1 cellular context compared by ENCODE assay signal in the genomic region with DNA sequence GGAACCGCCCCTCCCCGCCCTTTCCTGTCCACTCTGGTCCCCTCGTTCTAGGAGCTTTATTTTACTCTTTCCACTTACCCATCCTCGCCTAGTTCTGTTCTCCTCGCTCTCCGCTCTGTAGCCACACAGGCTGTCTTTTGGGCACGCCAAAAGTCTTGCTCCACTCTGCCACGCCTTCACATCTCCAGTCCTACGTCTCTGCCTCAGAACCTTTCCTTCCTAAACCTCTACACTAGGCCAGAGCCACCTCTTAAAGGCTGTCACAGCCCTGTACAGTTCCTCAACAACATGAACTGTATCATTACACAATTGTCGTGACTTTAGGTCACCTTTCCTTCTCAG.
TF ChIP-seq lines count a peak whose summit lies in the region.

No MANE protein-coding gene starts in this region.

TF ChIP-seq in K562, 482 proteins besides CTCF, POLR2A, EP300 and RAD21 (continued from another document and continues in another):
- TF ChIP-seq NFIC (IDR thresholded peaks at IDR 0.05) (no peak), KHSRP (IDR thresholded peaks at IDR 0.05) (no peak), BMI1 (IDR thresholded peaks at IDR 0.05; ENCODE audit: low read length) (no peak), YY1 (IDR thresholded peaks at IDR 0.05; ENCODE audit: borderline replicate concordance in 1 of 3, control insufficient read depth in 1 of 3, extremely low read depth in 1 of 3, insufficient read depth in 3 of 3, insufficient read length in 1 of 3, insufficient replicate concordance in 2 of 3, low read depth in 1 of 3, low read length in 2 of 3) (no peak), NCOA4 (IDR thresholded peaks at IDR 0.05; ENCODE audit: partially characterized antibody) (no peak), CXXC5 (CRISPR knock-in tag; IDR thresholded peaks at IDR 0.05) (no peak), PHF20 (IDR thresholded peaks at IDR 0.05; ENCODE audit: partially characterized antibody) (peak; percentile 83), DIDO1 (tag; IDR thresholded peaks at IDR 0.05; ENCODE audit: low read depth) (no peak), GATAD2B (IDR thresholded peaks at IDR 0.05; ENCODE audit: borderline replicate concordance) (no peak), HSF4 (CRISPR knock-in tag; IDR thresholded peaks at IDR 0.05; ENCODE audit: borderline replicate concordance) (no peak), TBL1XR1 (IDR thresholded peaks at IDR 0.05; ENCODE audit: low read length in 2 of 2) (no peak), MAFG (tag; conservative IDR thresholded peaks at IDR 0.05) (no peak), ZNF239 (CRISPR knock-in tag; IDR thresholded peaks at IDR 0.05) (no peak), MEF2D (tag; conservative IDR thresholded peaks at IDR 0.05; ENCODE audit: low read depth) (no peak), CREM (IDR thresholded peaks at IDR 0.05; ENCODE audit: low read depth) (no peak), LEF1 (IDR thresholded peaks at IDR 0.05) (peak; percentile 40; the same call in 1 of the 2 replicates), JUN (IDR thresholded peaks at IDR 0.05; ENCODE audit: borderline replicate concordance, low read depth, low read length) (no peak), JUN (CRISPR knock-in tag; IDR thresholded peaks at IDR 0.05; ENCODE audit: borderline replicate concordance) (no peak; the same call in 1 of the 2 replicates), SMARCE1 (IDR thresholded peaks at IDR 0.05) (0 out of 2 replicates have a peak, but pooled peaks have one; percentile 31), ZNF23 (CRISPR knock-in tag; IDR thresholded peaks at IDR 0.05) (no peak), MCM5 (IDR thresholded peaks at IDR 0.05; ENCODE audit: low read depth) (no peak), U2AF1 (optimal IDR thresholded peaks at IDR 0.05; ENCODE audit: low read depth, low read length) (no peak), POLR2AphosphoS5 (IDR thresholded peaks at IDR 0.05; ENCODE audit: control insufficient read depth, insufficient read depth, low read depth, low read length) (no peak), PRMT5 (CRISPR knock-in tag; IDR thresholded peaks at IDR 0.05) (no peak), SAFB (IDR thresholded peaks at IDR 0.05; ENCODE audit: borderline replicate concordance, low read depth, low read length) (no peak), NCOA2 (IDR thresholded peaks at IDR 0.05; ENCODE audit: partially characterized antibody in 2 of 2) (no peak), ARNT (IDR thresholded peaks at IDR 0.05) (0 out of 4 replicates have a peak, but pooled peaks of 1 of the 2 experiments have one; percentile 57), PRPF4 (IDR thresholded peaks at IDR 0.05; ENCODE audit: insufficient read depth, low read depth, low read length, poor library complexity, severe bottlenecking) (no peak), JUNB (CRISPR knock-in tag; conservative IDR thresholded peaks at IDR 0.05) (no peak), MAZ (CRISPR knock-in tag; conservative IDR thresholded peaks at IDR 0.05 in 1 of 2, IDR thresholded peaks at IDR 0.05 in 1 of 2) (no peak), ELF1 (tag; IDR thresholded peaks at IDR 0.05) (peak; percentile 5; the same call in 1 of the 2 replicates), ZNF282 (CRISPR knock-in tag; IDR thresholded peaks at IDR 0.05) (no peak), ZNF699 (CRISPR knock-in tag; IDR thresholded peaks at IDR 0.05; ENCODE audit: insufficient replicate concordance) (no peak), SMAD2 (IDR thresholded peaks at IDR 0.05; ENCODE audit: low read depth, low read length) (no peak), BRD9 (IDR thresholded peaks at IDR 0.05; ENCODE audit: low read depth, partially characterized antibody) (no peak), SAP30 (IDR thresholded peaks at IDR 0.05; ENCODE audit: borderline replicate concordance, insufficient read depth, low read depth, low read length, poor library complexity, severe bottlenecking) (no peak)
- TF ChIP-seq, protein P1, sequence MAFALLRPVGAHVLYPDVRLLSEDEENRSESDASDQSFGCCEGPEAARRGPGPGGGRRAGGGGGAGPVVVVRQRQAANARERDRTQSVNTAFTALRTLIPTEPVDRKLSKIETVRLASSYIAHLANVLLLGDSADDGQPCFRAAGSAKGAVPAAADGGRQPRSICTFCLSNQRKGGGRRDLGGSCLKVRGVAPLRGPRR (CRISPR knock-in tag; IDR thresholded peaks at IDR 0.05), result no peak
- TF ChIP-seq, protein P2, sequence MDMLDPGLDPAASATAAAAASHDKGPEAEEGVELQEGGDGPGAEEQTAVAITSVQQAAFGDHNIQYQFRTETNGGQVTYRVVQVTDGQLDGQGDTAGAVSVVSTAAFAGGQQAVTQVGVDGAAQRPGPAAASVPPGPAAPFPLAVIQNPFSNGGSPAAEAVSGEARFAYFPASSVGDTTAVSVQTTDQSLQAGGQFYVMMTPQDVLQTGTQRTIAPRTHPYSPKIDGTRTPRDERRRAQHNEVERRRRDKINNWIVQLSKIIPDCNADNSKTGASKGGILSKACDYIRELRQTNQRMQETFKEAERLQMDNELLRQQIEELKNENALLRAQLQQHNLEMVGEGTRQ (CRISPR knock-in tag; IDR thresholded peaks at IDR 0.05), result no peak
- TF ChIP-seq, protein P3, sequence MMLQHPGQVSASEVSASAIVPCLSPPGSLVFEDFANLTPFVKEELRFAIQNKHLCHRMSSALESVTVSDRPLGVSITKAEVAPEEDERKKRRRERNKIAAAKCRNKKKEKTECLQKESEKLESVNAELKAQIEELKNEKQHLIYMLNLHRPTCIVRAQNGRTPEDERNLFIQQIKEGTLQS (IDR thresholded peaks at IDR 0.05), result no peak
- TF ChIP-seq, protein P3 (CRISPR knock-in tag; conservative IDR thresholded peaks at IDR 0.05), result no peak
- TF ChIP-seq, protein P4, sequence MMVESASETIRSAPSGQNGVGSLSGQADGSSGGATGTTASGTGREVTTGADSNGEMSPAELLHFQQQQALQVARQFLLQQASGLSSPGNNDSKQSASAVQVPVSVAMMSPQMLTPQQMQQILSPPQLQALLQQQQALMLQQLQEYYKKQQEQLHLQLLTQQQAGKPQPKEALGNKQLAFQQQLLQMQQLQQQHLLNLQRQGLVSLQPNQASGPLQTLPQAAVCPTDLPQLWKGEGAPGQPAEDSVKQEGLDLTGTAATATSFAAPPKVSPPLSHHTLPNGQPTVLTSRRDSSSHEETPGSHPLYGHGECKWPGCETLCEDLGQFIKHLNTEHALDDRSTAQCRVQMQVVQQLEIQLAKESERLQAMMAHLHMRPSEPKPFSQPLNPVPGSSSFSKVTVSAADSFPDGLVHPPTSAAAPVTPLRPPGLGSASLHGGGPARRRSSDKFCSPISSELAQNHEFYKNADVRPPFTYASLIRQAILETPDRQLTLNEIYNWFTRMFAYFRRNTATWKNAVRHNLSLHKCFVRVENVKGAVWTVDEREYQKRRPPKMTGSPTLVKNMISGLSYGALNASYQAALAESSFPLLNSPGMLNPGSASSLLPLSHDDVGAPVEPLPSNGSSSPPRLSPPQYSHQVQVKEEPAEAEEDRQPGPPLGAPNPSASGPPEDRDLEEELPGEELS (CRISPR knock-in tag; IDR thresholded peaks at IDR 0.05; ENCODE audit: borderline replicate concordance), result no peak
- TF ChIP-seq, protein P5, sequence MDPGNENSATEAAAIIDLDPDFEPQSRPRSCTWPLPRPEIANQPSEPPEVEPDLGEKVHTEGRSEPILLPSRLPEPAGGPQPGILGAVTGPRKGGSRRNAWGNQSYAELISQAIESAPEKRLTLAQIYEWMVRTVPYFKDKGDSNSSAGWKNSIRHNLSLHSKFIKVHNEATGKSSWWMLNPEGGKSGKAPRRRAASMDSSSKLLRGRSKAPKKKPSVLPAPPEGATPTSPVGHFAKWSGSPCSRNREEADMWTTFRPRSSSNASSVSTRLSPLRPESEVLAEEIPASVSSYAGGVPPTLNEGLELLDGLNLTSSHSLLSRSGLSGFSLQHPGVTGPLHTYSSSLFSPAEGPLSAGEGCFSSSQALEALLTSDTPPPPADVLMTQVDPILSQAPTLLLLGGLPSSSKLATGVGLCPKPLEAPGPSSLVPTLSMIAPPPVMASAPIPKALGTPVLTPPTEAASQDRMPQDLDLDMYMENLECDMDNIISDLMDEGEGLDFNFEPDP (CRISPR knock-in tag; IDR thresholded peaks at IDR 0.05), result no peak
- TF ChIP-seq, protein P6, sequence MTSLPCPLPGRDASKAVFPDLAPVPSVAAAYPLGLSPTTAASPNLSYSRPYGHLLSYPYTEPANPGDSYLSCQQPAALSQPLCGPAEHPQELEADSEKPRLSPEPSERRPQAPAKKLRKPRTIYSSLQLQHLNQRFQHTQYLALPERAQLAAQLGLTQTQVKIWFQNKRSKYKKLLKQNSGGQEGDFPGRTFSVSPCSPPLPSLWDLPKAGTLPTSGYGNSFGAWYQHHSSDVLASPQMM (CRISPR knock-in tag; IDR thresholded peaks at IDR 0.05), result no peak
- TF ChIP-seq, protein P7, sequence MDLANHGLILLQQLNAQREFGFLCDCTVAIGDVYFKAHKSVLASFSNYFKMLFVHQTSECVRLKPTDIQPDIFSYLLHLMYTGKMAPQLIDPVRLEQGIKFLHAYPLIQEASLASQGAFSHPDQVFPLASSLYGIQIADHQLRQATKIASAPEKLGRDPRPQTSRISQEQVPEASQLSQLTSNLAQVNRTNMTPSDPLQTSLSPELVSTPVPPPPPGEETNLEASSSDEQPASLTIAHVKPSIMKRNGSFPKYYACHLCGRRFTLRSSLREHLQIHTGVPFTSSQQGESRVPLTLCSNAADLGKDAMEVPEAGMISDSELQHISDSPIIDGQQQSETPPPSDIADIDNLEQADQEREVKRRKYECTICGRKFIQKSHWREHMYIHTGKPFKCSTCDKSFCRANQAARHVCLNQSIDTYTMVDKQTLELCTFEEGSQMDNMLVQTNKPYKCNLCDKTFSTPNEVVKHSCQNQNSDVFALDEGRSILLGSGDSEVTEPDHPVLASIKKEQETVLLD (IDR thresholded peaks at IDR 0.05), result 0 out of 2 replicates have a peak, but pooled peaks have one; percentile 20
- TF ChIP-seq, protein P8, sequence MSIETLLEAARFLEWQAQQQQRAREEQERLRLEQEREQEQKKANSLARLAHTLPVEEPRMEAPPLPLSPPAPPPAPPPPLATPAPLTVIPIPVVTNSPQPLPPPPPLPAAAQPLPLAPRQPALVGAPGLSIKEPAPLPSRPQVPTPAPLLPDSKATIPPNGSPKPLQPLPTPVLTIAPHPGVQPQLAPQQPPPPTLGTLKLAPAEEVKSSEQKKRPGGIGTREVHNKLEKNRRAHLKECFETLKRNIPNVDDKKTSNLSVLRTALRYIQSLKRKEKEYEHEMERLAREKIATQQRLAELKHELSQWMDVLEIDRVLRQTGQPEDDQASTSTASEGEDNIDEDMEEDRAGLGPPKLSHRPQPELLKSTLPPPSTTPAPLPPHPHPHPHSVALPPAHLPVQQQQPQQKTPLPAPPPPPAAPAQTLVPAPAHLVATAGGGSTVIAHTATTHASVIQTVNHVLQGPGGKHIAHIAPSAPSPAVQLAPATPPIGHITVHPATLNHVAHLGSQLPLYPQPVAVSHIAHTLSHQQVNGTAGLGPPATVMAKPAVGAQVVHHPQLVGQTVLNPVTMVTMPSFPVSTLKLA (conservative IDR thresholded peaks at IDR 0.05), result no peak
- TF ChIP-seq, protein P9, sequence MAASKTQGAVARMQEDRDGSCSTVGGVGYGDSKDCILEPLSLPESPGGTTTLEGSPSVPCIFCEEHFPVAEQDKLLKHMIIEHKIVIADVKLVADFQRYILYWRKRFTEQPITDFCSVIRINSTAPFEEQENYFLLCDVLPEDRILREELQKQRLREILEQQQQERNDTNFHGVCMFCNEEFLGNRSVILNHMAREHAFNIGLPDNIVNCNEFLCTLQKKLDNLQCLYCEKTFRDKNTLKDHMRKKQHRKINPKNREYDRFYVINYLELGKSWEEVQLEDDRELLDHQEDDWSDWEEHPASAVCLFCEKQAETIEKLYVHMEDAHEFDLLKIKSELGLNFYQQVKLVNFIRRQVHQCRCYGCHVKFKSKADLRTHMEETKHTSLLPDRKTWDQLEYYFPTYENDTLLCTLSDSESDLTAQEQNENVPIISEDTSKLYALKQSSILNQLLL (CRISPR knock-in tag; IDR thresholded peaks at IDR 0.05; ENCODE audit: borderline replicate concordance), result no peak
- TF ChIP-seq, protein P10, sequence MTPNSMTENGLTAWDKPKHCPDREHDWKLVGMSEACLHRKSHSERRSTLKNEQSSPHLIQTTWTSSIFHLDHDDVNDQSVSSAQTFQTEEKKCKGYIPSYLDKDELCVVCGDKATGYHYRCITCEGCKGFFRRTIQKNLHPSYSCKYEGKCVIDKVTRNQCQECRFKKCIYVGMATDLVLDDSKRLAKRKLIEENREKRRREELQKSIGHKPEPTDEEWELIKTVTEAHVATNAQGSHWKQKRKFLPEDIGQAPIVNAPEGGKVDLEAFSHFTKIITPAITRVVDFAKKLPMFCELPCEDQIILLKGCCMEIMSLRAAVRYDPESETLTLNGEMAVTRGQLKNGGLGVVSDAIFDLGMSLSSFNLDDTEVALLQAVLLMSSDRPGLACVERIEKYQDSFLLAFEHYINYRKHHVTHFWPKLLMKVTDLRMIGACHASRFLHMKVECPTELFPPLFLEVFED (CRISPR knock-in tag; conservative IDR thresholded peaks at IDR 0.05), result 0 out of 2 replicates have a peak, but pooled peaks have one; percentile 41
- TF ChIP-seq, protein P11, sequence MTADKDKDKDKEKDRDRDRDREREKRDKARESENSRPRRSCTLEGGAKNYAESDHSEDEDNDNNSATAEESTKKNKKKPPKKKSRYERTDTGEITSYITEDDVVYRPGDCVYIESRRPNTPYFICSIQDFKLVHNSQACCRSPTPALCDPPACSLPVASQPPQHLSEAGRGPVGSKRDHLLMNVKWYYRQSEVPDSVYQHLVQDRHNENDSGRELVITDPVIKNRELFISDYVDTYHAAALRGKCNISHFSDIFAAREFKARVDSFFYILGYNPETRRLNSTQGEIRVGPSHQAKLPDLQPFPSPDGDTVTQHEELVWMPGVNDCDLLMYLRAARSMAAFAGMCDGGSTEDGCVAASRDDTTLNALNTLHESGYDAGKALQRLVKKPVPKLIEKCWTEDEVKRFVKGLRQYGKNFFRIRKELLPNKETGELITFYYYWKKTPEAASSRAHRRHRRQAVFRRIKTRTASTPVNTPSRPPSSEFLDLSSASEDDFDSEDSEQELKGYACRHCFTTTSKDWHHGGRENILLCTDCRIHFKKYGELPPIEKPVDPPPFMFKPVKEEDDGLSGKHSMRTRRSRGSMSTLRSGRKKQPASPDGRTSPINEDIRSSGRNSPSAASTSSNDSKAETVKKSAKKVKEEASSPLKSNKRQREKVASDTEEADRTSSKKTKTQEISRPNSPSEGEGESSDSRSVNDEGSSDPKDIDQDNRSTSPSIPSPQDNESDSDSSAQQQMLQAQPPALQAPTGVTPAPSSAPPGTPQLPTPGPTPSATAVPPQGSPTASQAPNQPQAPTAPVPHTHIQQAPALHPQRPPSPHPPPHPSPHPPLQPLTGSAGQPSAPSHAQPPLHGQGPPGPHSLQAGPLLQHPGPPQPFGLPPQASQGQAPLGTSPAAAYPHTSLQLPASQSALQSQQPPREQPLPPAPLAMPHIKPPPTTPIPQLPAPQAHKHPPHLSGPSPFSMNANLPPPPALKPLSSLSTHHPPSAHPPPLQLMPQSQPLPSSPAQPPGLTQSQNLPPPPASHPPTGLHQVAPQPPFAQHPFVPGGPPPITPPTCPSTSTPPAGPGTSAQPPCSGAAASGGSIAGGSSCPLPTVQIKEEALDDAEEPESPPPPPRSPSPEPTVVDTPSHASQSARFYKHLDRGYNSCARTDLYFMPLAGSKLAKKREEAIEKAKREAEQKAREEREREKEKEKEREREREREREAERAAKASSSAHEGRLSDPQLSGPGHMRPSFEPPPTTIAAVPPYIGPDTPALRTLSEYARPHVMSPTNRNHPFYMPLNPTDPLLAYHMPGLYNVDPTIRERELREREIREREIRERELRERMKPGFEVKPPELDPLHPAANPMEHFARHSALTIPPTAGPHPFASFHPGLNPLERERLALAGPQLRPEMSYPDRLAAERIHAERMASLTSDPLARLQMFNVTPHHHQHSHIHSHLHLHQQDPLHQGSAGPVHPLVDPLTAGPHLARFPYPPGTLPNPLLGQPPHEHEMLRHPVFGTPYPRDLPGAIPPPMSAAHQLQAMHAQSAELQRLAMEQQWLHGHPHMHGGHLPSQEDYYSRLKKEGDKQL (CRISPR knock-in tag; IDR thresholded peaks at IDR 0.05; ENCODE audit: borderline replicate concordance), result no peak
